Comparison of ENCODE assay signal across 1 cellular context in the genomic region with DNA sequence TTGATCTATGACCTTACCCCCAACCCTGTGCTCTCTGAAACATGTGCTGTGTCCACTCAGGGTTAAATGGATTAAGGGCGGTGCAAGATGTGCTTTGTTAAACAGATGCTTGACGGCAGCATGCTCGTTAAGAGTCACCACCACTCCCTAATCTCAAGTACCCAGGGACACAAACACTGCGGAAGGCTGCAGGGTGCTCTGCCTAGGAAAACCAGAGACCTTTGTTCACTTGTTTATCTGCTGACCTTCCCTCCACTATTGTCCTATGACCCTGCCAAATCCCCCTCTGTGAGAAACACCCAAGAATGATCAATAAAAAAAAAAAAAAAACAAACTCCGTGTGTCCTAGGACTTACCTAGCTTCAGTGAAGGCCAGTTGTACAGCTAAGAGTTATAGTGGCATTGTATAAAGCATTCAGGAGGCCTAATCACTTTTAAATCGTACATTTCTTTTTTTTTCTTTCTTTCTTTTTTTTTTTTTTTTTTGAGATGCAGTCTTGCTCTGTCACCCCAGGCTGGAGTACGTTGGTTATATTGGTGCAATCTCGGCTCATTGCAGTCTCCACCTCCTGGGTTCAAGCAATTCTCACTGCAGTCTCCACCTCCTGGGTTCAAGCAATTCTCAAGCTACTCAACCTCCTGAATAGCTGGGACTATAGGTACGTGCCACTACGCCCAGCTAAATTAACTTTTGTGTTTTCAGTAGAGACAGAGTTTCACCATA.
A peak's percentile ranks its signal among the peaks of the same experiment; 100 is the strongest.
TF ChIP-seq lines count a peak whose summit lies in the region.

No MANE protein-coding gene starts in this region.

TF ChIP-seq in K562, 482 proteins besides CTCF, POLR2A, EP300 and RAD21:
- TF ChIP-seq CBFA2T3 (IDR thresholded peaks at IDR 0.05), result 0 out of 2 replicates have a peak, but pooled peaks have one; percentile 41
